11 cellular contexts compared by ENCODE assay signal in genomic region chr1:15938628-15939161, GRCh38. TPM values are rescaled to one million over a fixed set of nuclear protein-coding genes. Genes with fewer than 3 reads are reported as not detected.
DNase-seq lines count a peak whose midpoint lies in the region; ATAC-seq and TF ChIP-seq lines count a peak whose summit lies in the region.
"Had no signal": no experiment of that assay in that cellular context is flagged by ENCODE, and none has a peak within 500 bp of the region (broad histone marks: within the 10 kb centered on the region; RNA-seq: fewer than 3 reads in every experiment).

No MANE protein-coding gene starts in this region.

- peaks cover 22% of the 10 kb centered on the region for H3F3A ChIP-seq in smooth muscle cell (ENCODE audit: low read depth)

- H3K27ac ChIP-seq in CD4-positive, alpha-beta memory T cell (ENCODE audit: low read depth, low read length) = no peak overlapping the region
- peak overlapping the region; percentile 70 for H3K27ac ChIP-seq in Panc1 (ENCODE audit: low read length)
- H3K27ac ChIP-seq in gastroesophageal sphincter = peak overlapping the region in 3 of 4 donors; percentile 58 to 72 (median 61)
- peak overlapping the region; percentile 41 for H3K27ac ChIP-seq in smooth muscle cell (ENCODE audit: low read depth)
- H3K27ac ChIP-seq: PC-9 had no signal

- BruUV-seq in Panc1 (replicated peaks; lab: Mats Ljungman, UMichigan) = TSS peak; percentile 62

- no peaks in the 10 kb centered on the region for H3K27me3 ChIP-seq in CD4-positive, alpha-beta memory T cell (ENCODE audit: insufficient read depth, low read length)
- H3K27me3 ChIP-seq in Panc1 (ENCODE audit: control insufficient read depth, insufficient read depth, low read length) = no peaks in the 10 kb centered on the region
- H3K27me3 ChIP-seq in gastroesophageal sphincter = no peaks in the 10 kb centered on the region
- no peaks in the 10 kb centered on the region for H3K27me3 ChIP-seq in smooth muscle cell (ENCODE audit: low read depth)

- H2AFZ ChIP-seq in smooth muscle cell (ENCODE audit: low read depth) = no peak overlapping the region
- H2AFZ ChIP-seq: PC-9 had no signal

- in situ Hi-C loops in Panc1 (cut with HindIII; ENCODE audit: low pct_unique_long_range_greater_than_20kb, low sequenced_read_pairs) = no loop called here

- H3K9me3 Mint-ChIP-seq in CD4-positive, alpha-beta memory T cell = peaks cover 0 to 2% (median 0%) of the 10 kb centered on the region in 8 donors
- no peaks in the 10 kb centered on the region for H3K9me3 Mint-ChIP-seq in mesothelial cell of epicardium
- H3K9me3 Mint-ChIP-seq: WTC11 had no signal

- H3K36me3 ChIP-seq in CD4-positive, alpha-beta memory T cell (ENCODE audit: insufficient read depth, low read length) = peaks cover 67% of the 10 kb centered on the region
- H3K36me3 ChIP-seq in Panc1 (ENCODE audit: control insufficient read depth, insufficient read depth, low read length) = peaks cover 11% of the 10 kb centered on the region
- H3K36me3 ChIP-seq in gastroesophageal sphincter = peaks cover 0 to 100% of the 10 kb centered on the region in 2 donors
- no peaks in the 10 kb centered on the region for H3K36me3 ChIP-seq in smooth muscle cell (ENCODE audit: low read depth)

- no peak for TF ChIP-seq EP300 in gastroesophageal sphincter (IDR thresholded peaks at IDR 0.05)

- TF ChIP-seq CTCF in Panc1 (IDR thresholded peaks at IDR 0.05) = no peak
- TF ChIP-seq CTCF in gastroesophageal sphincter (IDR thresholded peaks at IDR 0.05) = no peak
- no peak for TF ChIP-seq CTCF in smooth muscle cell (IDR thresholded peaks at IDR 0.05; ENCODE audit: borderline replicate concordance, insufficient read depth, poor library complexity, severe bottlenecking)
- TF ChIP-seq CTCF in mesothelial cell of epicardium (IDR thresholded peaks at IDR 0.05; ENCODE audit: unreplicated experiment) = no peak
- TF ChIP-seq CTCF in foreskin fibroblast (IDR thresholded peaks at IDR 0.05; ENCODE audit: low read depth, low read length) = no peak

- H3K4me3 Mint-ChIP-seq in CD4-positive, alpha-beta memory T cell = no peak overlapping the region
- H3K4me3 Mint-ChIP-seq in mesothelial cell of epicardium = no peak overlapping the region
- H3K4me3 Mint-ChIP-seq: WTC11 had no signal

- TF ChIP-seq POLR2A in gastroesophageal sphincter (IDR thresholded peaks at IDR 0.05) = no peak

- H3K4me1 Mint-ChIP-seq in CD4-positive, alpha-beta memory T cell = no peaks in the 10 kb centered on the region
- peaks cover 3% of the 10 kb centered on the region for H3K4me1 Mint-ChIP-seq in mesothelial cell of epicardium

- intact Hi-C loops in CD4-positive, alpha-beta memory T cell (cut with micrococcal nuclease) = no loop called here
- intact Hi-C loops in Panc1 (cut with micrococcal nuclease; ENCODE audit: unreplicated experiment) = no loop called here

- H3K79me2 ChIP-seq in smooth muscle cell (ENCODE audit: low read depth) = no peaks in the 10 kb centered on the region

- no peaks in the 10 kb centered on the region for H3K4me1 ChIP-seq in CD4-positive, alpha-beta memory T cell (ENCODE audit: insufficient read depth, low read length)
- H3K4me1 ChIP-seq in Panc1 (ENCODE audit: control insufficient read depth, insufficient read depth, low read length) = peaks cover 18% of the 10 kb centered on the region
- H3K4me1 ChIP-seq in gastroesophageal sphincter = peaks cover 0 to 30% (median 11%) of the 10 kb centered on the region in 3 donors
- H3K4me1 ChIP-seq in smooth muscle cell (ENCODE audit: low read depth) = no peaks in the 10 kb centered on the region

- H3K27me3 Mint-ChIP-seq in CD4-positive, alpha-beta memory T cell = no peaks in the 10 kb centered on the region
- no peaks in the 10 kb centered on the region for H3K27me3 Mint-ChIP-seq in mesothelial cell of epicardium (ENCODE audit: low read depth)

- 100% methylated on average over 1 to 3 of the region's 8 CpGs for WGBS in gastroesophageal sphincter (ENCODE audit: low coverage in 1 of 2), 2 donors
- WGBS in smooth muscle cell (ENCODE audit: low lambda C conversion rate) = 91% methylated on average over 8 of the region's 8 CpGs

- H3K4me2 ChIP-seq in smooth muscle cell = peak overlapping the region; percentile 45
- H3K4me2 ChIP-seq: PC-9 had no signal

- DNase-seq in CD4-positive, alpha-beta memory T cell = no peak
- no peak for DNase-seq in Panc1 (ENCODE audit: low read depth, low spot score)
- DNase-seq in smooth muscle cell (lab: John Stamatoyannopoulos, UW; ENCODE audit: unreplicated experiment) = no peak
- no peak for DNase-seq in mesothelial cell of epicardium (ENCODE audit: low spot score in 2 of 2, unreplicated experiment in 2 of 2)
- DNase-seq in foreskin fibroblast = no peak
- no peak for DNase-seq in NCI-H748 treated with DMSO at 0.1 percent for 48 hours (lab: John Stamatoyannopoulos, UW)
- DNase-seq: PC-9 had no signal

- H3K4me3 ChIP-seq in CD4-positive, alpha-beta memory T cell (ENCODE audit: low read length in 2 of 2) = no peak overlapping the region
- H3K4me3 ChIP-seq in Panc1 (ENCODE audit: low read depth in 2 of 2, low read length in 2 of 2) (no peak overlapping the region), gastroesophageal sphincter (no peak overlapping the region), smooth muscle cell (no peak overlapping the region), foreskin fibroblast (ENCODE audit: low read depth in 1 of 2, low read length in 2 of 2) (no peak overlapping the region)
- H3K4me3 ChIP-seq: PC-9 had no signal

- H4K20me1 ChIP-seq in smooth muscle cell (ENCODE audit: low read depth) = no peaks in the 10 kb centered on the region

- POLR2A ChIA-PET in CD4-positive, alpha-beta memory T cell (lab: Charles Lee; ENCODE audit: partially characterized antibody) = interaction anchor here (1.1 kb wide), 1 partner anchor 102 kb away, joined by 3 read pairs; no protein-coding TSS in a partner anchor
- POLR2A ChIA-PET in Panc1 (lab: Charles Lee) = no interaction called here

- no peak overlapping the region for H3K9ac ChIP-seq in smooth muscle cell (ENCODE audit: low read depth)

- ATAC-seq in Panc1 (peak; percentile 19), gastroesophageal sphincter (no peak), HG03159 (IDR thresholded peaks at IDR 0.05; ENCODE audit: unreplicated experiment) (no peak)
- ATAC-seq: esophagus mucosa had no signal

- H3K27ac Mint-ChIP-seq in CD4-positive, alpha-beta memory T cell = peak overlapping the region in 4 of 7 donors; percentile 29 to 77 (median 50)
- H3K27ac Mint-ChIP-seq in mesothelial cell of epicardium = no peak overlapping the region

- CTCF ChIA-PET in CD4-positive, alpha-beta memory T cell (lab: Charles Lee; ENCODE audit: partially characterized antibody) = interaction anchor here (0.7 kb wide), 1 partner anchor 123 kb away, joined by 3 read pairs; no protein-coding TSS in a partner anchor
- CTCF ChIA-PET in Panc1 (lab: Charles Lee) = interaction anchor here (0.7 kb wide), 1 partner anchor 32 kb away, joined by 8 read pairs; no protein-coding TSS in a partner anchor

- peaks cover 35 to 72% of the 10 kb centered on the region in 2 donors for H3K36me3 Mint-ChIP-seq in CD4-positive, alpha-beta memory T cell
- peaks cover 43% of the 10 kb centered on the region for H3K36me3 Mint-ChIP-seq in mesothelial cell of epicardium

- H3K9me3 ChIP-seq in CD4-positive, alpha-beta memory T cell (ENCODE audit: control insufficient read depth in 1 of 2, low read length in 2 of 2) = no peaks in the 10 kb centered on the region
- H3K9me3 ChIP-seq in Panc1 (ENCODE audit: control insufficient read depth, insufficient read depth, low read depth, low read length) (no peaks in the 10 kb centered on the region), gastroesophageal sphincter (no peaks in the 10 kb centered on the region), smooth muscle cell (replicated peaks; ENCODE audit: low read depth) (no peaks in the 10 kb centered on the region)

RNA-seq across cellular contexts. Expression of gene ZBTB17, which starts 37.2 kb away (rescaled TPM):
- total RNA-seq in CD4-positive, alpha-beta memory T cell = 10 to 100 TPM; 52.6 to 61.0 TPM
- 10 to 100 TPM in 1 of 2 donors, 1 to 10 TPM in 1; 5.2 to 24.3 TPM for polyA plus RNA-seq in CD4-positive, alpha-beta memory T cell
- total RNA-seq in Panc1 (2021; ENCODE audit: unreplicated experiment) = 41.6 TPM
- polyA plus RNA-seq in Panc1 (2012; ENCODE audit: insufficient read length) = 52.1 TPM
- total RNA-seq in gastroesophageal sphincter = 10 to 100 TPM; 24.0 to 65.7 (median 29.0) TPM
- 19.6 and 29.4 TPM in 2 replicates for total RNA-seq in smooth muscle cell
- 42.5 and 43.0 TPM in 2 replicates for polyA plus RNA-seq in smooth muscle cell
- total RNA-seq in mesothelial cell of epicardium = 46.0 to 48.6 TPM (median 48.6 TPM) in 3 replicates
